ENCODE assay signal across 1 cellular context in the genomic region with DNA sequence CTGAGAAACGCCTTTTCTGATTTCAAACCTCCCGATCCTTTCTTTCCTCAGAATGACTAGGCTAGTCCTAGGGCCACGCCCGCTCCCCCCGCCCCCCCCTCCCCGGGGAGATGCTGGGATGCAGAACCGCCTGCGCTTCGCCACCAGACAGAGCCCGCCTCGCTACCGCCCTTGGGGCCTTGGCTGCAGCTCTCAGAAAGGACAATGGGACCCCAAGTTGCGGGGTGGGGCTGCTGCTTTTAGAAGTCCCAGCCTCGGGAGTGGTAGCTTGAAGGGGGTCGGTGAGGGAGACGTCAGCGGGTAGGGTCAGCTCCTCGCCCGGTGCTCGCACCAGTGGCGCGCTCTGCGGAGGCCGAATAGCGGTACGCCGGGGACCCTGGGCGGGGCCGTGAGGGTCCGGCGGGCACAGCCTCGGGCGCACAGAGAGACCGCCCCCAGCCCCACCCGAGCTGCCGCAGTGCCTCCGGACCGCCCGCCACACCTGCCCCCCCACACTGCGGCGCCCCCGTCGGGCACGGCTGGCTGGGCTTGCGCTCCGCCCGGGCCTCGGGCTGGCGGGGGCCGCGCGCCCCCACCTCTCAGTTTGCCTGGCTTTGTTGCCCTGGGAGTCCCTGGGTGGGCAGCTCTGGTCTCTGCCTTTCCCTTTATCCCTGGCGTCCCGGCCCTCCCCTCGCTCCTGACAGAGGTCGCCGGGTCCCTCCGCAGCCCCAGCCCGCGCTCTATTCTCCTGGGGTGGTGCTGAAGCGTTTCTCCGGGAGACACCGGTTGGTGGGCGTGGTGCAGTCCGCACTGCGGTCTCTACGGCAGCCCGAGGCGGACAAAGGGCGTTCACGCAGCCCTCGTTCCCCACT.
TF ChIP-seq lines count a peak whose summit lies in the region.

No MANE protein-coding gene starts in this region.

TF ChIP-seq in A549, 52 proteins besides CTCF, POLR2A, EP300 and RAD21 (continued from another document):
- TF ChIP-seq, protein P1, sequence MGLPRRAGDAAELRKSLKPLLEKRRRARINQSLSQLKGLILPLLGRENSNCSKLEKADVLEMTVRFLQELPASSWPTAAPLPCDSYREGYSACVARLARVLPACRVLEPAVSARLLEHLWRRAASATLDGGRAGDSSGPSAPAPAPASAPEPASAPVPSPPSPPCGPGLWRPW (IDR thresholded peaks at IDR 0.05): no peak
TF ChIP-seq in A549: peak in this region for 5.
